Comparison of ENCODE assay signal across 19 cellular contexts in genomic region chr11:2177081-2177480, GRCh38. TPM values are rescaled to one million over a fixed set of nuclear protein-coding genes. Genes with fewer than 3 reads are reported as not detected.
DNase-seq lines count a peak whose midpoint lies in the region; ATAC-seq and TF ChIP-seq lines count a peak whose summit lies in the region.
"Had no signal": no experiment of that assay in that cellular context is flagged by ENCODE, and none has a peak within 500 bp of the region (broad histone marks: within the 10 kb centered on the region; RNA-seq: fewer than 3 reads in every experiment).

No MANE protein-coding gene starts in this region.

- H3K4me1 Mint-ChIP-seq in neural progenitor cell = peaks cover 17% of the 10 kb centered on the region
- H3K4me1 Mint-ChIP-seq: CD14-positive monocyte had no signal

- H3K9me3 ChIP-seq in RWPE2 (ENCODE audit: severe bottlenecking) = no peaks in the 10 kb centered on the region
- H3K9me3 ChIP-seq in neural progenitor cell (ENCODE audit: low read depth) = no peaks in the 10 kb centered on the region

- no peaks in the 10 kb centered on the region for H3F3A ChIP-seq in neural progenitor cell (ENCODE audit: low read depth)

- H3K9ac ChIP-seq in neural progenitor cell (no peak overlapping the region), mesendoderm (ENCODE audit: low read length) (no peak overlapping the region)

- H3K9me3 Mint-ChIP-seq in neural progenitor cell = no peaks in the 10 kb centered on the region
- H3K9me3 Mint-ChIP-seq: CD8-positive, alpha-beta T cell had no signal

- no peak overlapping the region for H3K18ac ChIP-seq in mesendoderm (ENCODE audit: low read length)

- H3K56ac ChIP-seq in mesendoderm (ENCODE audit: low read length) = no peak overlapping the region

- no peaks in the 10 kb centered on the region for H3K79me1 ChIP-seq in mesendoderm (ENCODE audit: low read length)

- no peak for ATAC-seq in RWPE2 (ENCODE audit: low read depth)
- ATAC-seq: CD8-positive, alpha-beta T cell had no signal

- no peak overlapping the region for H4K5ac ChIP-seq in mesendoderm (ENCODE audit: low read length)

- H2AFZ ChIP-seq in neural progenitor cell (replicated peaks) = no peak overlapping the region

- TF ChIP-seq CTCF in RWPE2 (IDR thresholded peaks at IDR 0.05; ENCODE audit: poor library complexity, severe bottlenecking) (no peak), neural progenitor cell (IDR thresholded peaks at IDR 0.05) (no peak)

- H3K23ac ChIP-seq in mesendoderm (ENCODE audit: low read length) = no peak overlapping the region

- H3K27me3 ChIP-seq in RWPE2 (ENCODE audit: insufficient read depth, poor library complexity, severe bottlenecking) (no peaks in the 10 kb centered on the region), neural progenitor cell (no peaks in the 10 kb centered on the region), mesendoderm (ENCODE audit: insufficient read depth, low read length, poor library complexity) (no peaks in the 10 kb centered on the region)

- H3K4ac ChIP-seq in mesendoderm (ENCODE audit: low read depth, low read length) = no peak overlapping the region

- H4K8ac ChIP-seq in mesendoderm (ENCODE audit: low read depth, low read length) = no peak overlapping the region

- no peaks in the 10 kb centered on the region for H3K36me3 ChIP-seq in RWPE2 (ENCODE audit: low read depth)
- H3K36me3 ChIP-seq in neural progenitor cell = no peaks in the 10 kb centered on the region
- no peaks in the 10 kb centered on the region for H3K36me3 ChIP-seq in mesendoderm (ENCODE audit: control insufficient read depth, insufficient read depth, low read length)

- no peak overlapping the region for H2BK15ac ChIP-seq in mesendoderm (replicated peaks; ENCODE audit: low read depth)

- H3K4me1 ChIP-seq in RWPE2 (ENCODE audit: insufficient read depth, poor library complexity, severe bottlenecking) (peaks cover 44% of the 10 kb centered on the region), neural progenitor cell (peaks cover 5% of the 10 kb centered on the region), mesendoderm (ENCODE audit: control insufficient read depth, low read depth, low read length) (no peaks in the 10 kb centered on the region)

- H4K20me1 ChIP-seq in neural progenitor cell (ENCODE audit: low read depth) = no peaks in the 10 kb centered on the region

- H3K4me3 ChIP-seq in RWPE2 (ENCODE audit: severe bottlenecking) (no peak overlapping the region), neural progenitor cell (no peak overlapping the region), mesendoderm (ENCODE audit: low read length) (no peak overlapping the region)

- no peak overlapping the region for H3K4me3 Mint-ChIP-seq in neural progenitor cell
- H3K4me3 Mint-ChIP-seq: CD14-positive monocyte; CD8-positive, alpha-beta T cell had no signal

- peak; percentile 22 for DNase-seq in NCI-H146 (lab: John Stamatoyannopoulos, UW)
- no peak for DNase-seq in NCI-H146 treated with DMSO at 0.1 percent for 48 hours (lab: John Stamatoyannopoulos, UW; ENCODE audit: unreplicated experiment)
- DNase-seq in RWPE2 (ENCODE audit: low spot score) = no peak
- DNase-seq in neural progenitor cell (ENCODE audit: low spot score) = no peak
- no peak for DNase-seq in ureter (ENCODE audit: low spot score)
- no peak for DNase-seq in mesendoderm
- no peak for DNase-seq in activated naive CD4-positive, alpha-beta T cell treated with anti-CD3 and anti-CD28 coated beads, Interleukin-2, amount 50 U/mL, for 16 hours
- no peak for DNase-seq in NCI-H226
- DNase-seq: CD8-positive, alpha-beta T cell; COR-L47; DND-41; GDM1; H7; IMR-90 had no signal

- H3K27ac ChIP-seq in RWPE2 (ENCODE audit: poor library complexity, severe bottlenecking) (peak overlapping the region; percentile 98), neural progenitor cell (no peak overlapping the region), mesendoderm (ENCODE audit: low read depth, low read length) (no peak overlapping the region)
- H3K27ac ChIP-seq: 22Rv1 had no signal

- no CpG with 5 or more reads among the region's 18 CpGs for WGBS in mesendoderm (ENCODE audit: extremely low coverage, insufficient coverage, low lambda C conversion rate)

- H3K79me2 ChIP-seq in neural progenitor cell (ENCODE audit: low read depth) = no peaks in the 10 kb centered on the region
- no peaks in the 10 kb centered on the region for H3K79me2 ChIP-seq in mesendoderm (ENCODE audit: control insufficient read depth, insufficient read depth, low read length)

- no peak overlapping the region for H2BK120ac ChIP-seq in mesendoderm (ENCODE audit: low read depth, low read length)

- no peaks in the 10 kb centered on the region for H3K36me3 Mint-ChIP-seq in neural progenitor cell
- H3K36me3 Mint-ChIP-seq: CD14-positive monocyte; CD8-positive, alpha-beta T cell had no signal

- H2BK5ac ChIP-seq in mesendoderm (ENCODE audit: low read length) = no peak overlapping the region

- H3K4me2 ChIP-seq in neural progenitor cell (no peak overlapping the region), mesendoderm (ENCODE audit: low read length) (no peak overlapping the region)

- H2AK5ac ChIP-seq in mesendoderm (ENCODE audit: low read length) = no peak overlapping the region

- peak overlapping the region; percentile 33 for H3K27ac Mint-ChIP-seq in neural progenitor cell
- H3K27ac Mint-ChIP-seq: CD8-positive, alpha-beta T cell had no signal

- peaks cover 15% of the 10 kb centered on the region for H3K27me3 Mint-ChIP-seq in neural progenitor cell (ENCODE audit: insufficient read depth, low read depth)

RNA-seq across cellular contexts. Expression of gene TH, which starts 5.5 kb away (rescaled TPM):
- total RNA-seq in neural progenitor cell (ENCODE audit: low replicate concordance) (2.0 and 6.2 TPM in 2 replicates), ureter (4.3 TPM)
- polyA plus RNA-seq in mesendoderm (2013, experiment 1 of 2) = 0.07 TPM
- polyA plus RNA-seq in mesendoderm (2013, experiment 2 of 2) = 0.20 TPM
- total RNA-seq: A673; CD8-positive, alpha-beta T cell; H7; IMR-90 had no signal
- polyA plus RNA-seq: BJ, CD14-positive monocyte had no signal

RNA-seq across cellular contexts. Expression of gene INS, which starts 16.1 kb away (rescaled TPM):
- not detected in 2 replicates for total RNA-seq in neural progenitor cell (ENCODE audit: low replicate concordance)
- total RNA-seq in ureter = not detected
- polyA plus RNA-seq in mesendoderm (2013, experiment 1 of 2) = not detected
- not detected for polyA plus RNA-seq in mesendoderm (2013, experiment 2 of 2)
- total RNA-seq: A673; CD8-positive, alpha-beta T cell; H7; HT-29; IMR-90 had no signal
- polyA plus RNA-seq: BJ, CD14-positive monocyte, IMR-90 had no signal

RNA-seq across cellular contexts. Expression of gene IGF2, which starts 37.9 kb away (rescaled TPM):
- total RNA-seq in neural progenitor cell (ENCODE audit: low replicate concordance) (0.45 and 3.3 TPM in 2 replicates), ureter (61.1 TPM)
- 0.28 TPM for polyA plus RNA-seq in mesendoderm (2013, experiment 1 of 2)
- 0.29 TPM for polyA plus RNA-seq in mesendoderm (2013, experiment 2 of 2)
- total RNA-seq: CD8-positive, alpha-beta T cell had no signal
- polyA plus RNA-seq: CD14-positive monocyte had no signal

Comparison
In these comparisons a context has a peak if more than half of its experiments do, and no peak if none do; other contexts are left out.
1. RNA of gene IGF2, which starts 37.9 kb away (total RNA-seq): 61.1 TPM in ureter (single experiment); 0.45 to 3.3 TPM in neural progenitor cell; every median in the first group is over 10 times any median in the second.